Comparison of ENCODE assay signal across 8 cellular contexts in the genomic region with DNA sequence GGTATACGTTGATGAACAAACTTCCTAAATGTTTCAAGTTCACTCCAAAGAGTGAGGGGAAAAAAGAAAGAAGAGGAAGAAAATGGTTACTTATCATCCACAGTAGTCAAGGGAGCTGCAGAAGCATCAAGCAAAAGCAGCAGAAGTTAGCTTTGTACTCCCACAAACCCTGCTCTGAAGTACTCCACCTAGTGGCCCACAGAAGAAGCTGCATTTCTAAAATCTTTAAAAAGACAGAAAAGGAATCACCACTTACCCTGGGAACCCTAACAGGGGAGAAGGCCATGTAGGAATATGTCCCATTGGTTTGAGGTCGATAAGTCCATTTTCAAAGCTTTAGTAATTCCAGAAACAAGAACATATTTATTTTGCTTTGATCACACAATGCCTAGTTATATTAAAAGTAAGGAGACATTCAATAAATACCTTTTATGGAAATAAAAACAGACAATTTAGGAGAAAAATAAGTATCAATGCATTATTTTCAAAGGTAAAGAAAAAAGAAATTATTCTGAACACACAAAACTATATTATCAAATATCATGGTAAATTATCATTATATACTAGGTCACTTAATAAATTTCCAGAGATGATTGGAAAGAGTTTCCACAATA.
DNase-seq lines count a peak whose midpoint lies in the region; ATAC-seq, FAIRE-seq and TF ChIP-seq lines count a peak whose summit lies in the region.
"Not testable (repeated sequence)": the region's sequence is repeated elsewhere in the genome, so short reads cannot be mapped to it uniquely, and the experiment has no call there.

No MANE protein-coding gene starts in this region.

- H3K4me1 ChIP-seq in Panc1 (ENCODE audit: control insufficient read depth, insufficient read depth, low read length); astrocyte (ENCODE audit: insufficient read depth, low read length); esophagus muscularis mucosa; liver (ENCODE audit: control insufficient read depth in 4 of 4, insufficient read depth in 4 of 4, low read length in 3 of 4); stomach: not testable (repeated sequence)

- TF ChIP-seq CTCF in AG04450 (IDR thresholded peaks at IDR 0.05; ENCODE audit: low read depth, low read length) (peak; percentile 46), GM10248 (IDR thresholded peaks at IDR 0.05; ENCODE audit: control extremely low read depth, extremely low read depth, low read depth, missing control alignments) (peak; percentile 57), Panc1 (IDR thresholded peaks at IDR 0.05) (peak; percentile 96), astrocyte (IDR thresholded peaks at IDR 0.05; ENCODE audit: insufficient read depth, low read depth, low read length) (peak; percentile 39), esophagus muscularis mucosa (IDR thresholded peaks at IDR 0.05) (peak; percentile 46 to 76 (median 56)), liver (IDR thresholded peaks at IDR 0.05; ENCODE audit: low read depth, low read length, missing input control) (peak; percentile 27), stomach (IDR thresholded peaks at IDR 0.05) (peak in 5 of 7 experiments; percentile 42 to 69 (median 47))

- TF ChIP-seq EP300 in esophagus muscularis mucosa (IDR thresholded peaks at IDR 0.05); stomach (IDR thresholded peaks at IDR 0.05): not testable (repeated sequence)

- not testable (repeated sequence) for H3K36me3 Mint-ChIP-seq in astrocyte (ENCODE audit: low read depth, unreplicated experiment)

- in situ Hi-C loops in Panc1 (cut with HindIII; ENCODE audit: low pct_unique_long_range_greater_than_20kb, low sequenced_read_pairs): not testable (repeated sequence)

- H3K9me3 ChIP-seq in AG04450 (ENCODE audit: control insufficient read depth, insufficient read depth, low read length); Panc1 (ENCODE audit: control insufficient read depth, insufficient read depth, low read depth, low read length); astrocyte (ENCODE audit: insufficient read depth, low read depth, low read length); esophagus muscularis mucosa; liver (ENCODE audit: control insufficient read depth in 4 of 4, low read length in 3 of 4); stomach: not testable (repeated sequence)

- H3K27ac ChIP-seq in AG04450 (ENCODE audit: low read depth, low read length); Panc1 (ENCODE audit: low read length); astrocyte (ENCODE audit: low read depth, low read length); esophagus muscularis mucosa (replicated peaks in 1 of 4); liver (ENCODE audit: low read depth in 1 of 2, low read length in 2 of 2); stomach: not testable (repeated sequence)

- H3K79me2 ChIP-seq in astrocyte (ENCODE audit: insufficient read depth, low read length): not testable (repeated sequence)

- WGBS in esophagus muscularis mucosa: 29% methylated on average over 2 of the region's 2 CpGs
- WGBS in liver: 13% methylated on average over 2 of the region's 2 CpGs
- 13 to 31% (median 18%) methylated on average over 2 of the region's 2 CpGs for WGBS in stomach, 5 donors

- H3K9me3 Mint-ChIP-seq in astrocyte (ENCODE audit: unreplicated experiment): not testable (repeated sequence)

- not testable (repeated sequence) for H3K27ac Mint-ChIP-seq in astrocyte (ENCODE audit: unreplicated experiment)

- not testable (repeated sequence) for H3K36me3 ChIP-seq in Panc1 (ENCODE audit: control insufficient read depth, insufficient read depth, low read length); astrocyte (ENCODE audit: insufficient read depth, low read length); esophagus muscularis mucosa; liver (ENCODE audit: control insufficient read depth in 4 of 4, insufficient read depth in 3 of 4, low read depth in 1 of 4, low read length in 3 of 4); stomach

- not testable (repeated sequence) for FAIRE-seq in astrocyte (lab: Jason Lieb, UNC)

- CTCF ChIA-PET in AG04450 (lab: Charles Lee): interaction anchor here (0.6 to 0.8 kb wide), 2 partner anchors 20 to 554 kb away, joined by 3 read pairs; no protein-coding TSS in a partner anchor
- CTCF ChIA-PET in GM10248 (lab: Yijun Ruan, JAX); Panc1 (lab: Charles Lee): not testable (repeated sequence)

- H3K4me2 ChIP-seq in astrocyte (ENCODE audit: low read length): not testable (repeated sequence)

- DNase-seq in AG04450 (ENCODE audit: low read depth, low spot score); GM10248 (ENCODE audit: extremely low spot score); Panc1 (ENCODE audit: low read depth, low spot score); astrocyte (ENCODE audit: low read depth); esophagus muscularis mucosa (ENCODE audit: extremely low spot score); stomach: not testable (repeated sequence)
- DNase-seq in LoVo (ENCODE audit: low spot score): peak; percentile 7

- not testable (repeated sequence) for H2AFZ ChIP-seq in astrocyte (ENCODE audit: low read depth, low read length)

- peak; percentile 54 to 61 for TF ChIP-seq RAD21 in liver (IDR thresholded peaks at IDR 0.05)

- ATAC-seq in Panc1: not testable (repeated sequence)

- not testable (repeated sequence) for H3K4me3 Mint-ChIP-seq in astrocyte (ENCODE audit: unreplicated experiment)

- POLR2A ChIA-PET in AG04450 (lab: Yijun Ruan, JAX); GM10248 (lab: Yijun Ruan, JAX); Panc1 (lab: Charles Lee): not testable (repeated sequence)

- not testable (repeated sequence) for H3K9ac ChIP-seq in astrocyte (ENCODE audit: low read length); liver (ENCODE audit: low read depth in 1 of 2, low read length in 2 of 2)

- not testable (repeated sequence) for H3K27me3 Mint-ChIP-seq in astrocyte (ENCODE audit: low read depth, unreplicated experiment)

- not testable (repeated sequence) for TF ChIP-seq POLR2A in esophagus muscularis mucosa (IDR thresholded peaks at IDR 0.05; ENCODE audit: low read depth); stomach (IDR thresholded peaks at IDR 0.05)

- H4K20me1 ChIP-seq in astrocyte (ENCODE audit: insufficient read depth, low read length): not testable (repeated sequence)

- not testable (repeated sequence) for H3K4me3 ChIP-seq in AG04450 (ENCODE audit: low read depth, low read length); Panc1 (ENCODE audit: low read depth in 2 of 2, low read length in 2 of 2); astrocyte (ENCODE audit: insufficient read depth, low read depth, low read length); esophagus muscularis mucosa; liver (ENCODE audit: low read depth in 1 of 3, low read length in 3 of 3); stomach

- intact Hi-C loops in Panc1 (cut with micrococcal nuclease; ENCODE audit: unreplicated experiment); esophagus muscularis mucosa (cut with DNase I); stomach (cut with DNase I; ENCODE audit: low total_unique reads): not testable (repeated sequence)

- H3K4me1 Mint-ChIP-seq in astrocyte (ENCODE audit: low read depth, unreplicated experiment): not testable (repeated sequence)

- not testable (repeated sequence) for BruUV-seq in Panc1 (replicated peaks; lab: Mats Ljungman, UMichigan)

- H3K27me3 ChIP-seq in AG04450 (ENCODE audit: control insufficient read depth, insufficient read depth, low read length); Panc1 (ENCODE audit: control insufficient read depth, insufficient read depth, low read length); astrocyte (ENCODE audit: insufficient read depth, low read length); esophagus muscularis mucosa; liver (ENCODE audit: control insufficient read depth in 4 of 4, insufficient read depth in 4 of 4, low read length in 3 of 4); stomach: not testable (repeated sequence)

Comparison
In these comparisons a context has a peak if more than half of its experiments do, and no peak if none do; other contexts are left out.
1. CTCF ChIP-seq: peak in every context shown above with its lines; median percentile 96 in Panc1; 57 in GM10248; 56 in esophagus muscularis mucosa; 47 in stomach; 46 in AG04450; 39 in astrocyte; 27 in liver.